ENCODE assay signal across 1 cellular context in the genomic region with DNA sequence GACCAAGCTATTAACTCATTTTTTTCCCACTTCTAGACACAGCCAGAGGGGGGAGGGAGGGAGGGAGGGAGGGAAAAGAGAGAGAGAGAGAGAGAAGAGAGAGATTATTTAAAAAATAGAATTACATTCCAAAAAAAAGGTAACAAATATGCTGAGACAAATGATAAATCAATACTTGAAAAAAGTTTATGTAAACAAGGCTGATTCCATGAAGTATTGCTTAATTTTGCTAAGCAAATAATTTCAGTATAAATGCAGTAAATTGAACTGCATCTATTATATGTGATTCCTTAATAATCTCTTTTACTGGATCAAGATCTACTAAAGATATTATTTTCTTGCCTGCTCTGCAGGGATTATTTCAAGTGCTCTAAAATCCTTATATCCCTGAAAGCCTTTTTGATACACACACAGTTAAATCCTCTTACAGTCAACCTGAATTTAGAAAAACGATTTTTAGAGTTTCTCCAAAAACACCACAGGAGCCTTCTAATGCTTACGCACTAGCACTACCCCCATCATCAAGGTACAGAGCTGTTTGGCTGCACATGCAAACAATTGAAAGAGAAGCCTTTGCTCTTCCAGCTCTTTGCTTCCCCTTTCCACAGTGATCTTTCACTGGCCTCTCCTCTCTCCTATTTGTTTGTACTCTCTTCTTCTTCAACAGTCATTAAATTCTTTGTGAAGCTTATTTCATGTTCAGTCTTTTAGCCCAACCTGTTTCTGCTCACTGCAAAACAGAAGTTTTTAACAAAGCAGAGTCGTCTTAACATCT.
TF ChIP-seq lines count a peak whose summit lies in the region.

No MANE protein-coding gene starts in this region.

TF ChIP-seq in GM23338, 12 proteins besides CTCF, POLR2A, EP300 and RAD21 (continued from another document):
- TF ChIP-seq, protein P1, sequence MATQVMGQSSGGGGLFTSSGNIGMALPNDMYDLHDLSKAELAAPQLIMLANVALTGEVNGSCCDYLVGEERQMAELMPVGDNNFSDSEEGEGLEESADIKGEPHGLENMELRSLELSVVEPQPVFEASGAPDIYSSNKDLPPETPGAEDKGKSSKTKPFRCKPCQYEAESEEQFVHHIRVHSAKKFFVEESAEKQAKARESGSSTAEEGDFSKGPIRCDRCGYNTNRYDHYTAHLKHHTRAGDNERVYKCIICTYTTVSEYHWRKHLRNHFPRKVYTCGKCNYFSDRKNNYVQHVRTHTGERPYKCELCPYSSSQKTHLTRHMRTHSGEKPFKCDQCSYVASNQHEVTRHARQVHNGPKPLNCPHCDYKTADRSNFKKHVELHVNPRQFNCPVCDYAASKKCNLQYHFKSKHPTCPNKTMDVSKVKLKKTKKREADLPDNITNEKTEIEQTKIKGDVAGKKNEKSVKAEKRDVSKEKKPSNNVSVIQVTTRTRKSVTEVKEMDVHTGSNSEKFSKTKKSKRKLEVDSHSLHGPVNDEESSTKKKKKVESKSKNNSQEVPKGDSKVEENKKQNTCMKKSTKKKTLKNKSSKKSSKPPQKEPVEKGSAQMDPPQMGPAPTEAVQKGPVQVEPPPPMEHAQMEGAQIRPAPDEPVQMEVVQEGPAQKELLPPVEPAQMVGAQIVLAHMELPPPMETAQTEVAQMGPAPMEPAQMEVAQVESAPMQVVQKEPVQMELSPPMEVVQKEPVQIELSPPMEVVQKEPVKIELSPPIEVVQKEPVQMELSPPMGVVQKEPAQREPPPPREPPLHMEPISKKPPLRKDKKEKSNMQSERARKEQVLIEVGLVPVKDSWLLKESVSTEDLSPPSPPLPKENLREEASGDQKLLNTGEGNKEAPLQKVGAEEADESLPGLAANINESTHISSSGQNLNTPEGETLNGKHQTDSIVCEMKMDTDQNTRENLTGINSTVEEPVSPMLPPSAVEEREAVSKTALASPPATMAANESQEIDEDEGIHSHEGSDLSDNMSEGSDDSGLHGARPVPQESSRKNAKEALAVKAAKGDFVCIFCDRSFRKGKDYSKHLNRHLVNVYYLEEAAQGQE (IDR thresholded peaks at IDR 0.05; ENCODE audit: unreplicated experiment), result no peak
- no peak for TF ChIP-seq NANOG (IDR thresholded peaks at IDR 0.05; ENCODE audit: borderline replicate concordance)
TF ChIP-seq in GM23338: peak in this region for 0.
